In the genomic region with DNA sequence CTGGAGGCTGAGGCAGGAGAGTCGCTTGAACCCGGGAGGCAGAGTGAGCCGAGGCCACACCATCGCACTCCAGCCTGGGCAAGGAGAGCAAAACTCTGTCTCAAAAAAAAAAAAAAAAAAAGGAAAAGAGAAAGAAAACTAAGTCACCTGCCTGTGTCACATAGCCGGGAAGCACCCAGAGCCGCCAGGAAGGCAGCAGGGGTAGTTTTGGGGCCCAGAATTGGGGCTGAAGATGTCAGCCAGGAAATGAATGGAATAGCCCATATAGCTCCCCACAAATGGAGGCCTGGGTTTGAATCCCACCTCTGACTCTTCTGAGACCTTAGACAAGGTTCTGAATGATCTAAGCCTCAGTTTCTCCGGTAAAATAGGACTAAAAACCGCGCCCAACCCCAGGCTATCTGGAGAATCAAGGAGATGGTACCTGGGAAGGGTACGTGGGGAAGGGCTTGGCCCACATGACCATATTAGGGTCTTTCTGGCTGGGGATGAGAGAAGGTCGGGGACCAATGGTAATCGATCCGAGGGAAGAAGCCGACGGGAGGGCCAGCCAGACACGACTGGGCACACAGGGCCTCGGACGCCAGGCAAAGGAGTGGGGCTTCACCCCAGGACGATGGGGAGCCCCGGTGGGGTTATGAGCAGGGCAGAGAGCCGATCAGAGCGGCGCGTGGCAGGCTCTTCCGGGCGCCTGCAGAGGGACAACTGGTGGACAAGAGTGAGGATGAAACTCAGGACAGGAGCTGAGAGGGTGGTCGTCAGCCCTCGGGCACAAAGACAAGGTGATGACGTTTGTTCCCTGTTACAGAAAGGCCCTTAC, we compare ENCODE assay signal across 8 cellular contexts. TPM values are rescaled to one million over a fixed set of nuclear protein-coding genes. Genes with fewer than 3 reads are reported as not detected.
DNase-seq lines count a peak whose midpoint lies in the region; ATAC-seq and TF ChIP-seq lines count a peak whose summit lies in the region.

No MANE protein-coding gene starts in this region.

- no peaks in the 10 kb centered on the region for H3K4me1 ChIP-seq in RWPE2 (ENCODE audit: insufficient read depth, poor library complexity, severe bottlenecking)
- H3K4me1 ChIP-seq in esophagus (ENCODE audit: control insufficient read depth in 2 of 2, insufficient read depth in 2 of 2, low read length in 1 of 2), result peaks cover 4 to 33% of the 10 kb centered on the region in 2 donors
- peaks cover 40% of the 10 kb centered on the region for H3K4me1 ChIP-seq in neuron (ENCODE audit: insufficient read depth, low read length)

- H3K27ac Mint-ChIP-seq in activated CD4-positive, alpha-beta T cell treated with anti-CD3 and anti-CD28 coated beads, Interleukin-2, amount 10 ng/mL, durations not matched to agents 24 days and 14 days, result peak overlapping the region; percentile 95

- no peak overlapping the region for H3K27ac ChIP-seq in RWPE2 (ENCODE audit: poor library complexity, severe bottlenecking)
- H3K27ac ChIP-seq in esophagus (ENCODE audit: low read depth in 2 of 2, low read length in 1 of 2), result peak overlapping the region in 1 of 2 donors; percentile 48

- 18 to 20% methylated on average over 29 of the region's 29 CpGs for WGBS in esophagus, 2 donors

- DNase-seq in activated CD4-positive, alpha-beta T cell treated with anti-CD3 and anti-CD28 coated beads, Interleukin-2, amount 10 ng/mL, durations not matched to agents 24 days and 14 days, result peak; percentile 73
- DNase-seq in activated CD4-positive, alpha-beta T cell treated with anti-CD3 and anti-CD28 coated beads for 48 hours, result no peak
- DNase-seq in RWPE2 (ENCODE audit: low spot score) (no peak), DMS79 treated with DMSO at 0.1 percent for 48 hours (lab: John Stamatoyannopoulos, UW) (no peak), kidney glomerular epithelial cell (lab: John Stamatoyannopoulos, UW) (no peak)

- peaks cover 11% of the 10 kb centered on the region for H3K36me3 Mint-ChIP-seq in activated CD4-positive, alpha-beta T cell treated with anti-CD3 and anti-CD28 coated beads, Interleukin-2, amount 10 ng/mL, durations not matched to agents 24 days and 14 days (ENCODE audit: low read depth)

- TF ChIP-seq CTCF in RWPE2 (IDR thresholded peaks at IDR 0.05; ENCODE audit: poor library complexity, severe bottlenecking), result no peak

- ATAC-seq in HG02840 (IDR thresholded peaks at IDR 0.05; ENCODE audit: low FRiP score, unreplicated experiment), result peak; percentile 14
- peak; percentile 37 for ATAC-seq in RWPE2 (ENCODE audit: low read depth)

- H3K4me3 ChIP-seq in RWPE2 (ENCODE audit: severe bottlenecking) (peak overlapping the region; percentile 26), esophagus (ENCODE audit: low read depth in 1 of 2, low read length in 2 of 2) (peak overlapping the region; percentile 24 to 77), neuron (ENCODE audit: low read length) (peak overlapping the region; percentile 39)

- H3K27me3 Mint-ChIP-seq in activated CD4-positive, alpha-beta T cell treated with anti-CD3 and anti-CD28 coated beads, Interleukin-2, amount 10 ng/mL, durations not matched to agents 24 days and 14 days, result peaks cover 29% of the 10 kb centered on the region

- intact Hi-C loops in activated CD4-positive, alpha-beta T cell treated with anti-CD3 and anti-CD28 coated beads, Interleukin-2, amount 10 ng/mL, durations not matched to agents 24 days and 14 days (cut with micrococcal nuclease), result loop anchor here (1.0 kb wide), 2 partner anchors 50 to 88 kb away; a partner anchor contains a TSS

- H2AFZ ChIP-seq in neuron (ENCODE audit: low read depth, low read length), result no peak overlapping the region

- peaks cover 36% of the 10 kb centered on the region for H3K4me1 Mint-ChIP-seq in activated CD4-positive, alpha-beta T cell treated with anti-CD3 and anti-CD28 coated beads, Interleukin-2, amount 10 ng/mL, durations not matched to agents 24 days and 14 days

- peak overlapping the region; percentile 87 for H3K4me3 Mint-ChIP-seq in activated CD4-positive, alpha-beta T cell treated with anti-CD3 and anti-CD28 coated beads, Interleukin-2, amount 10 ng/mL, durations not matched to agents 24 days and 14 days

- H3K36me3 ChIP-seq in RWPE2 (ENCODE audit: low read depth) (peaks cover 12% of the 10 kb centered on the region), esophagus (ENCODE audit: control insufficient read depth in 2 of 2, insufficient read depth in 2 of 2, low read length in 1 of 2) (peaks cover 0 to 6% of the 10 kb centered on the region in 2 donors), neuron (ENCODE audit: insufficient read depth, low read length) (peaks cover 10% of the 10 kb centered on the region)

- H3K9me3 ChIP-seq in RWPE2 (ENCODE audit: severe bottlenecking) (no peaks in the 10 kb centered on the region), esophagus (ENCODE audit: control insufficient read depth in 2 of 2, insufficient read depth in 1 of 2, low read depth in 1 of 2, low read length in 1 of 2) (no peaks in the 10 kb centered on the region), neuron (ENCODE audit: low read length) (no peaks in the 10 kb centered on the region)

- H3K27me3 ChIP-seq in RWPE2 (ENCODE audit: insufficient read depth, poor library complexity, severe bottlenecking) (peaks cover 32% of the 10 kb centered on the region), esophagus (ENCODE audit: control insufficient read depth in 1 of 2, insufficient read depth in 2 of 2, low read length in 2 of 2) (peaks cover 0 to 23% of the 10 kb centered on the region in 2 donors), neuron (ENCODE audit: insufficient read depth, low read length) (no peaks in the 10 kb centered on the region)

- no peaks in the 10 kb centered on the region for H3K9me3 Mint-ChIP-seq in activated CD4-positive, alpha-beta T cell treated with anti-CD3 and anti-CD28 coated beads, Interleukin-2, amount 10 ng/mL, durations not matched to agents 24 days and 14 days

RNA-seq across cellular contexts. Expression of a gene that starts 14.4 kb away (rescaled TPM):
- 126 and 136 TPM in 2 replicates for total RNA-seq in activated CD4-positive, alpha-beta T cell treated with anti-CD3 and anti-CD28 coated beads, Interleukin-2, amount 10 ng/mL, durations not matched to agents 24 days and 14 days
- polyA plus RNA-seq in esophagus, result 100 to 1,000 TPM; 101 to 111 TPM

RNA-seq across cellular contexts. Expression of a gene that starts 19.7 kb away (rescaled TPM):
- 0.62 TPM in 1 of 2 replicates, not detected in the other for total RNA-seq in activated CD4-positive, alpha-beta T cell treated with anti-CD3 and anti-CD28 coated beads, Interleukin-2, amount 10 ng/mL, durations not matched to agents 24 days and 14 days
- under 1 TPM; 0.02 TPM for polyA plus RNA-seq in esophagus
